ENCODE assay signal across 10 cellular contexts in the genomic region with DNA sequence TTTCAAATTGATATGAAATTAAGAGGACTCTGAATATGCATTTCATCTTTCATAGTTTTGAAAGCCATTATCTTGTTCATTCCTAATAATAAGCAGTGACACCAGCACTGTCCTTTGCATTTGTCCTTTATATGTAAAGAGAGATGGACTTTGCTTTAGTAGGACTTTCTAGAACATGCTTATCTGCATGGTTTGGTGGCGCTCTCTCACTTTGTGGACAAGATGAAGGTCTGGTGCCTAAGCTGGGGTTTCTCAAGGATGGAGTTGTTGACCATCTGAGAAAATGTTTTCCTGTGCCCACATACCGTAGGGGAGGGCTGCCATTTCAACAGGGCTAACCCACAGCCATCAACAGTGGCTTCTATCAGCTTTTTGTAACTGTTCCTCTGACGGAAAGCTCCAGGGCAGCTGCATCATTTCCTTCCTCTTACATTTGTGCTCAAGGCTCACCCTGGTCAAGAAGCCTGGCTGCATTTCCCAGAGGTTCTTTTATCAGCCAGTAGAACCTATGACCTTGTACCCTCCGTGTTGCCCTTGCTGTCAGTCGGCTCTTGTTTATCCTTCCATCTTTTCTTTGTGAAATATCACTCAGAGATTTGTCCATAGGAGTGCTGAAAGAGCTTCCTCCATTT. TPM values are rescaled to one million over a fixed set of nuclear protein-coding genes. Genes with fewer than 3 reads are reported as not detected.
DNase-seq lines count a peak whose midpoint lies in the region; ATAC-seq, FAIRE-seq and TF ChIP-seq lines count a peak whose summit lies in the region.
"Had no signal": no experiment of that assay in that cellular context is flagged by ENCODE, and none has a peak within 500 bp of the region (broad histone marks: within the 10 kb centered on the region; RNA-seq: fewer than 3 reads in every experiment).

No MANE protein-coding gene starts in this region.

- POLR2A ChIA-PET in CD8-positive, alpha-beta memory T cell (lab: Charles Lee), result no interaction called here

- H3K9me3 Mint-ChIP-seq in CD8-positive, alpha-beta memory T cell, result no peaks in the 10 kb centered on the region

- H3K4me1 Mint-ChIP-seq in CD8-positive, alpha-beta memory T cell, result peaks cover 36 to 51% (median 45%) of the 10 kb centered on the region in 3 donors

- TF ChIP-seq POLR2A in heart left ventricle (IDR thresholded peaks at IDR 0.05) (no peak), GM12892 (IDR thresholded peaks at IDR 0.05; ENCODE audit: low read depth, low read length) (no peak)

- DNase-seq in CD8-positive, alpha-beta memory T cell, result peak in 1 of 5 donors; percentile 25
- DNase-seq in SKM-1 treated with dmso at 0.1 percent for 144 hours (lab: John Stamatoyannopoulos, UW; ENCODE audit: unreplicated experiment), result peak; percentile 90
- peak in 4 of 5 donors; percentile 45 to 48 (median 47) for DNase-seq in heart left ventricle
- no peak for DNase-seq in psoas muscle
- no peak for DNase-seq in mucosa of gallbladder (ENCODE audit: low spot score)
- DNase-seq in GM12892 (ENCODE audit: insufficient read length), result no peak
- DNase-seq: DMS79; effector CD8-positive, alpha-beta T cell had no signal

- H3K27me3 Mint-ChIP-seq in CD8-positive, alpha-beta memory T cell, result no peaks in the 10 kb centered on the region

- H3K4me1 ChIP-seq in CD8-positive, alpha-beta memory T cell (ENCODE audit: insufficient read depth, low read length), result peaks cover 16% of the 10 kb centered on the region
- H3K4me1 ChIP-seq in heart left ventricle (peaks cover 5 to 97% (median 60%) of the 10 kb centered on the region in 12 donors), psoas muscle (peaks cover 47% of the 10 kb centered on the region)

- H3K9me3 ChIP-seq in CD8-positive, alpha-beta memory T cell (ENCODE audit: low read length), result no peaks in the 10 kb centered on the region
- H3K9me3 ChIP-seq in heart left ventricle (no peaks in the 10 kb centered on the region), psoas muscle (no peaks in the 10 kb centered on the region)

- CTCF ChIA-PET in CD8-positive, alpha-beta memory T cell (lab: Charles Lee), result interaction anchor here (0.9 to 2.5 kb wide), 6 partner anchors 13 to 228 kb away, joined by 3 to 8 read pairs (median 5); no protein-coding TSS in a partner anchor

- peaks cover 9 to 39% (median 11%) of the 10 kb centered on the region in 3 donors for H3K36me3 Mint-ChIP-seq in CD8-positive, alpha-beta memory T cell

- intact Hi-C loops in heart left ventricle (cut with DNase I) (loop anchor here in 2 of 10 donors (5.0 kb wide), 2 partner anchors 35 to 75 kb away; no protein-coding TSS in a partner anchor), psoas muscle (cut with DNase I) (no loop called here)

- H3K4me3 ChIP-seq in CD8-positive, alpha-beta memory T cell (ENCODE audit: low read length), result no peak overlapping the region
- H3K4me3 ChIP-seq in heart left ventricle (no peak overlapping the region), psoas muscle (no peak overlapping the region)

- FAIRE-seq in GM12892 (lab: Jason Lieb, UNC), result no peak

- WGBS in heart left ventricle, 4 donors, result 25 to 34% (median 32%) methylated on average over 5 of the region's 5 CpGs
- WGBS in psoas muscle, 3 donors, result 39 to 42% (median 42%) methylated on average over 5 of the region's 5 CpGs

- H3K36me3 ChIP-seq in CD8-positive, alpha-beta memory T cell (ENCODE audit: insufficient read depth, low read length), result no peaks in the 10 kb centered on the region
- H3K36me3 ChIP-seq in heart left ventricle, result peaks cover 0 to 31% (median 17%) of the 10 kb centered on the region in 9 donors
- H3K36me3 ChIP-seq in psoas muscle (ENCODE audit: insufficient read depth in 1 of 2, low read depth in 1 of 2), result peaks cover 0 to 22% of the 10 kb centered on the region in 2 donors

- ATAC-seq in heart left ventricle (peak in 3 of 4 donors; percentile 29 to 61 (median 37)), psoas muscle (peak in 3 of 4 donors; percentile 4 to 13 (median 13)), GM18511 (IDR thresholded peaks at IDR 0.05; ENCODE audit: unreplicated experiment) (no peak), GM21367 (IDR thresholded peaks at IDR 0.05; ENCODE audit: unreplicated experiment) (no peak)

- TF ChIP-seq CTCF in heart left ventricle (IDR thresholded peaks at IDR 0.05), result peak in 1 of 12 donors; percentile 5
- no peak for TF ChIP-seq CTCF in psoas muscle (IDR thresholded peaks at IDR 0.05)

- H3K4me3 Mint-ChIP-seq in CD8-positive, alpha-beta memory T cell, result peak overlapping the region in 3 of 7 donors; percentile 0 to 53 (median 13)

- H3K27ac ChIP-seq in CD8-positive, alpha-beta memory T cell (ENCODE audit: low read depth, low read length), result no peak overlapping the region
- H3K27ac ChIP-seq in heart left ventricle (peak overlapping the region; percentile 3 to 88 (median 65)), psoas muscle (peak overlapping the region; percentile 34)

- peak overlapping the region; percentile 11 to 85 (median 55) for H3K27ac Mint-ChIP-seq in CD8-positive, alpha-beta memory T cell

- no peaks in the 10 kb centered on the region for H3K27me3 ChIP-seq in CD8-positive, alpha-beta memory T cell (ENCODE audit: insufficient read depth, low read length, poor library complexity, severe bottlenecking)
- no peaks in the 10 kb centered on the region for H3K27me3 ChIP-seq in heart left ventricle
- H3K27me3 ChIP-seq in psoas muscle (ENCODE audit: insufficient read depth in 3 of 3, low read length in 2 of 3), result no peaks in the 10 kb centered on the region

RNA-seq across cellular contexts. Expression of gene ABHD2, which starts 44.5 kb away (rescaled TPM):
- total RNA-seq in CD8-positive, alpha-beta memory T cell, result 10 to 100 TPM; 68.7 to 79.8 TPM
- polyA plus RNA-seq in CD8-positive, alpha-beta memory T cell, result 22.9 TPM
- total RNA-seq in heart left ventricle, result 100 to 1,000 TPM in 6 of 9 donors, 10 to 100 TPM in 3; 53.4 to 243 (median 128) TPM
- polyA plus RNA-seq in heart left ventricle, result 100 to 1,000 TPM in 1 of 2 donors, 1 to 10 TPM in 1; 8.6 to 112 TPM
- 100 to 1,000 TPM in 3 of 4 donors, 10 to 100 TPM in 1; 66.1 to 215 (median 157) TPM for total RNA-seq in psoas muscle
- polyA plus RNA-seq in psoas muscle, result 10 to 100 TPM; 10.8 to 30.9 (median 26.7) TPM
- 430 TPM for total RNA-seq in mucosa of gallbladder
- polyA plus RNA-seq in GM12892 (2012; ENCODE audit: missing spikeins), result 10.9 TPM

Comparison
In these comparisons a context has a peak if more than half of its experiments do, and no peak if none do; other contexts are left out.
1. DNase-seq: peak in SKM-1 treated with dmso at 0.1 percent for 144 hours (single experiment) and heart left ventricle (4 of 5); none in psoas muscle (0 of 2), mucosa of gallbladder (single experiment) and GM12892 (single experiment).
2. ATAC-seq: peak in heart left ventricle (3 of 4) and psoas muscle (3 of 4); none in GM18511 (single experiment) and GM21367 (single experiment).